ENCODE assay signal across 8 cellular contexts in the genomic region with DNA sequence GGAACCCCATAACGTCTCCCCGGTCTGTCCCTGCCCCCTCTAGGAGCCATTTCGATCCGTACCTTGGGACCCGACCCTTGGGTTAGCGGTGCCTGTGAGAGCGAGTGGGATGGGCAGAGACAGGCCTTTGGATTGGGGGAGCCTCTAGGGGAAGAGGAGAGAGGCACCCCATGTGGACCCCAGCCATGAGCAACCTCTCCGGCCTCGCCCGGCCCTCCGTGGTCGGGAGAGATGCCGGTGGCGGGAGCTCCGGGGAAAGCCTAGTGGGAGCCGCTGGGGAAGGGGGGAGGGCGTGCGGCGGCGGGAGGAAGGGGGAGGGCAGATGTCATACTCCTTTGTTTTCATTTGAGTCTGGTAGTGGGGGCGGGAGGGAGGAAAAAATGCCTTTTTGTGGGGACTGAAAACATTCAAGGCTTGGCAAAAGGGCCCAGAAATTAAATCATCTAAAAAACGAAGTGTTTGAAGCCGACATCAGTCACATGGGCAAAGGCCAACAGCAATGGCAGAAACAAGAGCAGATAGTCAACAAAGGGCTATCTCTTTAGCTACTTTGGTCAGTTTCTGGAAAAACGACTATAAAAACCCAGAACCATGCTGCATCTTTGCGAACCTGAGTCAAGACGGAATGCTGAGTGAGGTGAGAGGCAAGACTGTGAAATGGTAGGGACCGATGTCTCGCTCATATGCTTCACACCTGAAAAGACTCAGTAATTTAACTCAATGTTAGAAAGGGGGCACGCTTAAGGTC. TPM values are rescaled to one million over a fixed set of nuclear protein-coding genes. Genes with fewer than 3 reads are reported as not detected.
DNase-seq lines count a peak whose midpoint lies in the region; ATAC-seq, FAIRE-seq and TF ChIP-seq lines count a peak whose summit lies in the region.

No MANE protein-coding gene starts in this region.

- H3K4me3 Mint-ChIP-seq in CD4-positive, alpha-beta memory T cell: peak overlapping the region; percentile 93 to 99 (median 96)
- peak overlapping the region; percentile 89 for H3K4me3 Mint-ChIP-seq in activated naive CD4-positive, alpha-beta T cell treated with anti-CD3 and anti-CD28 coated beads, Interleukin-2, amount 10 ng/mL, durations not matched to agents 7 days and 5 days

- H2AFZ ChIP-seq in neuron (ENCODE audit: low read depth, low read length): peak overlapping the region; percentile 81

- no peak for TF ChIP-seq EP300 in gastroesophageal sphincter (IDR thresholded peaks at IDR 0.05)

- POLR2A ChIA-PET in CD4-positive, alpha-beta memory T cell (lab: Charles Lee; ENCODE audit: partially characterized antibody): interaction anchor here (0.7 to 2.3 kb wide), 2 partner anchors 11 to 15 kb away, joined by 3 to 9 read pairs; no protein-coding TSS in a partner anchor

- no peak for FAIRE-seq in urothelium cell line (lab: Jason Lieb, UNC)

- no peaks in the 10 kb centered on the region for H3K27me3 ChIP-seq in CD4-positive, alpha-beta memory T cell (ENCODE audit: insufficient read depth, low read length)
- H3K27me3 ChIP-seq in gastroesophageal sphincter: no peaks in the 10 kb centered on the region
- no peaks in the 10 kb centered on the region for H3K27me3 ChIP-seq in neuron (ENCODE audit: insufficient read depth, low read length)

- TF ChIP-seq POLR2A in gastroesophageal sphincter (IDR thresholded peaks at IDR 0.05): no peak

- no peaks in the 10 kb centered on the region for H3K36me3 ChIP-seq in CD4-positive, alpha-beta memory T cell (ENCODE audit: insufficient read depth, low read length)
- H3K36me3 ChIP-seq in gastroesophageal sphincter: peaks cover 0 to 12% of the 10 kb centered on the region in 2 donors
- peaks cover 36% of the 10 kb centered on the region for H3K36me3 ChIP-seq in neuron (ENCODE audit: insufficient read depth, low read length)

- ATAC-seq in GM19035 (IDR thresholded peaks at IDR 0.05; ENCODE audit: unreplicated experiment) (peak; percentile 49), HG03280 (IDR thresholded peaks at IDR 0.05; ENCODE audit: unreplicated experiment) (peak; percentile 54), gastroesophageal sphincter (peak; percentile 68)

- H3K27me3 Mint-ChIP-seq in CD4-positive, alpha-beta memory T cell: no peaks in the 10 kb centered on the region
- H3K27me3 Mint-ChIP-seq in activated naive CD4-positive, alpha-beta T cell treated with anti-CD3 and anti-CD28 coated beads, Interleukin-2, amount 10 ng/mL, durations not matched to agents 7 days and 5 days: no peaks in the 10 kb centered on the region

- H3K27ac Mint-ChIP-seq in CD4-positive, alpha-beta memory T cell: peak overlapping the region; percentile 89 to 97 (median 96)
- peak overlapping the region; percentile 88 for H3K27ac Mint-ChIP-seq in activated naive CD4-positive, alpha-beta T cell treated with anti-CD3 and anti-CD28 coated beads, Interleukin-2, amount 10 ng/mL, durations not matched to agents 7 days and 5 days

- no peaks in the 10 kb centered on the region for H3K9me3 ChIP-seq in CD4-positive, alpha-beta memory T cell (ENCODE audit: control insufficient read depth in 1 of 2, low read length in 2 of 2)
- no peaks in the 10 kb centered on the region for H3K9me3 ChIP-seq in gastroesophageal sphincter
- peaks cover 9% of the 10 kb centered on the region for H3K9me3 ChIP-seq in neuron (ENCODE audit: low read length)

- WGBS in gastroesophageal sphincter (ENCODE audit: low coverage in 1 of 2), 2 donors: 1% methylated on average over 11 to 14 of the region's 29 CpGs

- peaks cover 23 to 44% (median 31%) of the 10 kb centered on the region in 4 donors for H3K4me1 Mint-ChIP-seq in CD4-positive, alpha-beta memory T cell
- peaks cover 37% of the 10 kb centered on the region for H3K4me1 Mint-ChIP-seq in activated naive CD4-positive, alpha-beta T cell treated with anti-CD3 and anti-CD28 coated beads, Interleukin-2, amount 10 ng/mL, durations not matched to agents 7 days and 5 days

- intact Hi-C loops in CD4-positive, alpha-beta memory T cell (cut with micrococcal nuclease): loop anchor here (5.0 to 10.0 kb wide), 3 partner anchors 1200 to 1490 kb away; partner anchors contain the start of genes DPYD and RWDD3

- DNase-seq in CD4-positive, alpha-beta memory T cell: no peak
- peak; percentile 19 for DNase-seq in NCI-H526 treated with DMSO at 0.1 percent for 48 hours (lab: John Stamatoyannopoulos, UW)
- DNase-seq in activated naive CD4-positive, alpha-beta T cell treated with anti-CD3 and anti-CD28 coated beads, Interleukin-2, amount 10 ng/mL, durations not matched to agents 7 days and 5 days: peak; percentile 68
- DNase-seq in urothelium cell line (ENCODE audit: low spot score): peak; percentile 73

- TF ChIP-seq CTCF in gastroesophageal sphincter (IDR thresholded peaks at IDR 0.05): no peak

- CTCF ChIA-PET in CD4-positive, alpha-beta memory T cell (lab: Charles Lee; ENCODE audit: partially characterized antibody): interaction anchor here (0.7 kb wide), 1 partner anchor 10 kb away, joined by 3 read pairs; no protein-coding TSS in a partner anchor
- CTCF ChIA-PET in activated naive CD4-positive, alpha-beta T cell treated with anti-CD3 and anti-CD28 coated beads, Interleukin-2, amount 10 ng/mL, durations not matched to agents 7 days and 5 days (lab: Charles Lee): interaction anchor here (0.6 kb wide), 1 partner anchor 126 kb away, joined by 4 read pairs; no protein-coding TSS in a partner anchor

- peak overlapping the region; percentile 89 for H3K27ac ChIP-seq in CD4-positive, alpha-beta memory T cell (ENCODE audit: low read depth, low read length)
- H3K27ac ChIP-seq in gastroesophageal sphincter: peak overlapping the region; percentile 92 to 97 (median 96)

- H3K4me1 ChIP-seq in CD4-positive, alpha-beta memory T cell (ENCODE audit: insufficient read depth, low read length): peaks cover 31% of the 10 kb centered on the region
- H3K4me1 ChIP-seq in gastroesophageal sphincter (peaks cover 0 to 36% (median 4%) of the 10 kb centered on the region in 3 donors), neuron (ENCODE audit: insufficient read depth, low read length) (peaks cover 11% of the 10 kb centered on the region)

- H3K4me3 ChIP-seq in CD4-positive, alpha-beta memory T cell (ENCODE audit: low read length in 2 of 2): peak overlapping the region; percentile 83 to 88
- H3K4me3 ChIP-seq in gastroesophageal sphincter (peak overlapping the region; percentile 88 to 95), neuron (ENCODE audit: low read length) (peak overlapping the region; percentile 64)

- H3K9me3 Mint-ChIP-seq in CD4-positive, alpha-beta memory T cell: peaks cover 0 to 2% (median 0%) of the 10 kb centered on the region in 8 donors
- no peaks in the 10 kb centered on the region for H3K9me3 Mint-ChIP-seq in activated naive CD4-positive, alpha-beta T cell treated with anti-CD3 and anti-CD28 coated beads, Interleukin-2, amount 10 ng/mL, durations not matched to agents 7 days and 5 days

- H3K36me3 Mint-ChIP-seq in CD4-positive, alpha-beta memory T cell: peaks cover 9 to 25% of the 10 kb centered on the region in 2 donors
- peaks cover 20% of the 10 kb centered on the region for H3K36me3 Mint-ChIP-seq in activated naive CD4-positive, alpha-beta T cell treated with anti-CD3 and anti-CD28 coated beads, Interleukin-2, amount 10 ng/mL, durations not matched to agents 7 days and 5 days

RNA-seq across cellular contexts. Expression of gene PTBP2, which starts 0.8 kb away (rescaled TPM):
- 10 to 100 TPM; 20.6 to 21.0 TPM for total RNA-seq in CD4-positive, alpha-beta memory T cell
- 1 to 10 TPM; 1.5 to 2.9 TPM for polyA plus RNA-seq in CD4-positive, alpha-beta memory T cell
- 100 to 1,000 TPM; 117 to 161 (median 121) TPM for total RNA-seq in gastroesophageal sphincter

Comparison
In these comparisons a context has a peak if more than half of its experiments do, and no peak if none do; other contexts are left out.
1. DNase-seq: peak in NCI-H526 treated with DMSO at 0.1 percent for 48 hours (single experiment), activated naive CD4-positive, alpha-beta T cell treated with anti-CD3 and anti-CD28 coated beads, Interleukin-2, amount 10 ng/mL, durations not matched to agents 7 days and 5 days (single experiment) and urothelium cell line (single experiment); none in CD4-positive, alpha-beta memory T cell (0 of 5).
2. RNA of gene PTBP2, which starts 0.8 kb away (total RNA-seq): 117 to 161 TPM in gastroesophageal sphincter; 20.6 to 21.0 TPM in CD4-positive, alpha-beta memory T cell; every median in the first group is over 4 times any median in the second.
3. Peak in every context shown above with its lines, with median percentiles within 50 percentile points of each other: H3K4me3 ChIP-seq and ATAC-seq.